ENCODE assay signal across 2 cellular contexts in genomic region chr7:82428186-82428961, GRCh38.
TF ChIP-seq lines count a peak whose summit lies in the region.

No MANE protein-coding gene starts in this region.

TF ChIP-seq in IMR-90, 13 proteins besides CTCF, POLR2A, EP300 and RAD21:
- TF ChIP-seq RCOR1 (IDR thresholded peaks at IDR 0.05; ENCODE audit: insufficient replicate concordance, low read length) = peak; percentile 36
- peak; percentile 51; the same call in 1 of the 2 replicates for TF ChIP-seq FOS (IDR thresholded peaks at IDR 0.05; ENCODE audit: low read depth, low read length)
- no peak for TF ChIP-seq BHLHE40 (IDR thresholded peaks at IDR 0.05; ENCODE audit: low read depth, low read length)
TF ChIP-seq in IMR-90: peak in this region for 2.

TF ChIP-seq in GM12878, 131 proteins besides CTCF, POLR2A, EP300 and RAD21:
- TF ChIP-seq BMI1 (IDR thresholded peaks at IDR 0.05; ENCODE audit: borderline replicate concordance) (no peak), IKZF2 (IDR thresholded peaks at IDR 0.05) (peak; percentile 11 to 21; a peak in 2 of 4 replicates), MXI1 (IDR thresholded peaks at IDR 0.05; ENCODE audit: low read depth, low read length) (no peak), IKZF1 (conservative IDR thresholded peaks at IDR 0.05) (peak; percentile 56)
